11 cellular contexts compared by ENCODE assay signal in genomic region chr17:45409659-45410076, GRCh38. TPM values are rescaled to one million over a fixed set of nuclear protein-coding genes. Genes with fewer than 3 reads are reported as not detected.
DNase-seq lines count a peak whose midpoint lies in the region; ATAC-seq, FAIRE-seq and TF ChIP-seq lines count a peak whose summit lies in the region.
"Had no signal": no experiment of that assay in that cellular context is flagged by ENCODE, and none has a peak within 500 bp of the region (broad histone marks: within the 10 kb centered on the region; RNA-seq: fewer than 3 reads in every experiment).

No MANE protein-coding gene starts in this region.

- no peaks in the 10 kb centered on the region for H4K20me1 ChIP-seq in OCI-LY3 (ENCODE audit: insufficient read depth, low read length)
- peaks cover 0 to under 1% of the 10 kb centered on the region in 2 experiments for H4K20me1 ChIP-seq in H1 (replicated peaks in 1 of 2; ENCODE audit: control insufficient read depth in 1 of 2, insufficient read depth in 2 of 2, low read length in 2 of 2)

- H3K23me2 ChIP-seq in H1 (ENCODE audit: low read depth, low read length): peaks cover 2% of the 10 kb centered on the region; the same call in 1 of the 2 replicates

- no peak overlapping the region for H2BK120ac ChIP-seq in H1 (replicated peaks; ENCODE audit: low read depth, low read length)

- H3K27ac ChIP-seq in OCI-LY3 (ENCODE audit: low read length) (peak overlapping the region; percentile 81), H1 (ENCODE audit: low read depth, low read length) (no peak overlapping the region), ascending aorta (peak overlapping the region in 1 of 2 donors; percentile 27)

- peak; percentile 70 for FAIRE-seq in GM12892 (lab: Jason Lieb, UNC)
- FAIRE-seq in H1 (lab: Jason Lieb, UNC): no peak

- no peak for TF ChIP-seq POLR2A in GM12892 (IDR thresholded peaks at IDR 0.05; ENCODE audit: low read depth, low read length)
- no peak for TF ChIP-seq POLR2A in H1 (IDR thresholded peaks at IDR 0.05; ENCODE audit: control extremely low read depth in 1 of 2, low read depth in 2 of 2, low read length in 2 of 2)

- H3K36me3 ChIP-seq in OCI-LY3 (replicated peaks; ENCODE audit: low read depth, low read length) (peaks cover 15% of the 10 kb centered on the region), H1 (ENCODE audit: control insufficient read depth in 2 of 4, insufficient read depth in 4 of 4, low read length in 3 of 4) (no peaks in the 10 kb centered on the region), ascending aorta (no peaks in the 10 kb centered on the region)

- POLR2A ChIA-PET in H1 (lab: Charles Lee; ENCODE audit: partially characterized antibody): interaction anchor here (1.3 kb wide), 1 partner anchor 16 kb away, joined by 3 read pairs; no protein-coding TSS in a partner anchor

- peak overlapping the region; percentile 99 for H3K4me2 ChIP-seq in OCI-LY3 (ENCODE audit: low read length)
- no peak overlapping the region for H3K4me2 ChIP-seq in H1 (ENCODE audit: insufficient read depth in 1 of 2, low read depth in 2 of 2, low read length in 2 of 2)

- H4K8ac ChIP-seq in H1 (ENCODE audit: extremely low read depth, insufficient read depth, low read length): no peak overlapping the region; the same call in 1 of the 2 replicates

- no peak for ATAC-seq in GM21447 (IDR thresholded peaks at IDR 0.05; ENCODE audit: unreplicated experiment)
- no peak for ATAC-seq in GM19467 (IDR thresholded peaks at IDR 0.05; ENCODE audit: unreplicated experiment)
- ATAC-seq: Panc1 had no signal

- no peak overlapping the region for H2BK5ac ChIP-seq in H1 (ENCODE audit: low read depth, low read length)

- peak overlapping the region; percentile 35 for H4K91ac ChIP-seq in H1 (replicated peaks; ENCODE audit: insufficient read length, low read length)

- H3K4me3 ChIP-seq in OCI-LY3 (ENCODE audit: low read length) (peak overlapping the region; percentile 94), H1 (ENCODE audit: extremely low read depth in 1 of 4, insufficient read depth in 2 of 4, low read depth in 3 of 4, low read length in 4 of 4) (no peak overlapping the region), ascending aorta (peak overlapping the region in 1 of 2 donors; percentile 50)

- no peak for TF ChIP-seq EP300 in H1 (IDR thresholded peaks at IDR 0.05; ENCODE audit: borderline replicate concordance in 1 of 2, low read depth in 2 of 2, low read length in 2 of 2)

- peaks cover 6% of the 10 kb centered on the region; the same call in 1 of the 2 replicates for H3K79me1 ChIP-seq in H1 (ENCODE audit: low read depth, low read length)

- no peak overlapping the region for H3K4ac ChIP-seq in H1 (replicated peaks; ENCODE audit: insufficient read length, low read depth, low read length)

- no peak overlapping the region for H4K5ac ChIP-seq in H1 (ENCODE audit: insufficient read length, low read depth, low read length)

- 0 out of 2 replicates have a peak overlapping the region, but pooled peaks have one; percentile 23 for H2BK12ac ChIP-seq in H1 (ENCODE audit: low read depth, low read length)

- intact Hi-C loops in ascending aorta (cut with DNase I): no loop called here

- WGBS in H1 (ENCODE audit: extremely low coverage in 1 of 2, insufficient coverage in 1 of 2, insufficient read length in 1 of 2, insufficient replicate concordance in 2 of 2, low coverage in 1 of 2, low lambda C conversion rate in 2 of 2, missing lambda C conversion rate in 1 of 2), 2 experiments: 97% methylated on average over 4 of the region's 5 CpGs; no CpG with 5 or more reads in 1 of the 2 experiments

- no peak overlapping the region for H2AK5ac ChIP-seq in H1 (ENCODE audit: low read depth, low read length)

- no peak for DNase-seq in GM12892 (ENCODE audit: insufficient read length)
- no peak for DNase-seq in H1 (ENCODE audit: low read depth in 1 of 2, low spot score in 2 of 2)
- DNase-seq in stimulated activated CD8-positive, alpha-beta memory T cell treated with anti-CD3 and anti-CD28 coated beads, Interleukin-4, amount 100 ng/mL, for 48 hours: peak; percentile 47
- DNase-seq in ascending aorta (ENCODE audit: low spot score in 2 of 2): no peak
- DNase-seq in SIG-M5 treated with dmso at 0.1 percent for 504 hours (lab: John Stamatoyannopoulos, UW; ENCODE audit: unreplicated experiment): no peak
- DNase-seq: activated gamma-delta T cell, HCEC 1CT had no signal

- H2BK20ac ChIP-seq in H1 (ENCODE audit: low read length): 0 out of 2 replicates have a peak overlapping the region, but pooled peaks have one; percentile 15

- no peak overlapping the region for H2BK15ac ChIP-seq in H1 (ENCODE audit: low read length)

- TF ChIP-seq CTCF in OCI-LY3 (IDR thresholded peaks at IDR 0.05; ENCODE audit: low read depth, low read length): 0 out of 2 replicates have a peak, but pooled peaks have one; percentile 5
- no peak for TF ChIP-seq CTCF in H1 (IDR thresholded peaks at IDR 0.05; ENCODE audit: control extremely low read depth in 1 of 3, insufficient read depth in 1 of 3, low read depth in 1 of 3, low read length in 3 of 3)
- TF ChIP-seq CTCF in ascending aorta (IDR thresholded peaks at IDR 0.05): no peak

- H3K9ac ChIP-seq in OCI-LY3 (ENCODE audit: low read length) (peak overlapping the region; percentile 98), H1 (replicated peaks in 1 of 4; ENCODE audit: extremely low read depth in 1 of 4, low read depth in 3 of 4, low read length in 3 of 4) (no peak overlapping the region)

- H3K79me2 ChIP-seq in OCI-LY3 (ENCODE audit: low read length): peaks cover 27% of the 10 kb centered on the region
- H3K79me2 ChIP-seq in H1 (ENCODE audit: control insufficient read depth in 1 of 2, insufficient read depth in 2 of 2, low read length in 2 of 2): no peaks in the 10 kb centered on the region

- CTCF ChIA-PET in H1 (lab: Charles Lee; ENCODE audit: partially characterized antibody): interaction anchor here (0.7 to 4.8 kb wide), 5 partner anchors 13 to 362 kb away, joined by 3 to 39 read pairs (median 4); no protein-coding TSS in a partner anchor

- H3K9me3 ChIP-seq in OCI-LY3 (ENCODE audit: insufficient read depth, low read length): no peaks in the 10 kb centered on the region
- no peaks in the 10 kb centered on the region for H3K9me3 ChIP-seq in H1 (ENCODE audit: insufficient read depth in 2 of 2, low read depth in 1 of 2, low read length in 1 of 2)
- H3K9me3 ChIP-seq in ascending aorta: no peaks in the 10 kb centered on the region

- no peak overlapping the region for H3K18ac ChIP-seq in H1 (ENCODE audit: extremely low read depth, low read length)

- H3K4me1 ChIP-seq in OCI-LY3 (ENCODE audit: low read length): peaks cover 35% of the 10 kb centered on the region
- peaks cover 0 to 26% (median 13%) of the 10 kb centered on the region in 4 experiments; a peak in 6 of 7 replicates for H3K4me1 ChIP-seq in H1 (replicated peaks in 1 of 4; ENCODE audit: control insufficient read depth in 3 of 4, insufficient read depth in 4 of 4, low read length in 3 of 4)
- H3K4me1 ChIP-seq in ascending aorta: peaks cover 0 to 5% of the 10 kb centered on the region in 2 donors

- H3K27me3 ChIP-seq in OCI-LY3 (ENCODE audit: low read depth, low read length) (no peaks in the 10 kb centered on the region), H1 (replicated peaks in 1 of 4; ENCODE audit: control insufficient read depth in 3 of 4, extremely low read depth in 1 of 4, insufficient read depth in 3 of 4, low read length in 3 of 4) (no peaks in the 10 kb centered on the region), ascending aorta (no peaks in the 10 kb centered on the region)

- H2AFZ ChIP-seq in OCI-LY3 (ENCODE audit: low read depth, low read length): no peak overlapping the region; the same call in 1 of the 2 replicates
- no peak overlapping the region for H2AFZ ChIP-seq in H1 (ENCODE audit: low read length)

- no peak for TF ChIP-seq RAD21 in H1 (IDR thresholded peaks at IDR 0.05 in 1 of 2, conservative IDR thresholded peaks at IDR 0.05 in 1 of 2; ENCODE audit: low read depth in 2 of 2, low read length in 2 of 2)

- no peak overlapping the region for H3K56ac ChIP-seq in H1 (replicated peaks; ENCODE audit: insufficient read length, low read depth, low read length)

- H3K23ac ChIP-seq in H1 (ENCODE audit: insufficient read length): no peak overlapping the region

- no peak overlapping the region for H3K14ac ChIP-seq in H1 (ENCODE audit: insufficient read length)

TF ChIP-seq in H1, 55 proteins besides CTCF, POLR2A, EP300 and RAD21 (continues in another document):
- no peak for TF ChIP-seq MAX (IDR thresholded peaks at IDR 0.05)
- no peak for TF ChIP-seq BACH1 (IDR thresholded peaks at IDR 0.05; ENCODE audit: low read length)
- no peak for TF ChIP-seq EZH2 (IDR thresholded peaks at IDR 0.05; ENCODE audit: low read depth, low read length, severe bottlenecking)
- no peak for TF ChIP-seq TCF12 (IDR thresholded peaks at IDR 0.05; ENCODE audit: low read depth, low read length)
- TF ChIP-seq SRF (IDR thresholded peaks at IDR 0.05; ENCODE audit: low read depth, low read length): no peak
- TF ChIP-seq TAF7 (optimal IDR thresholded peaks at IDR 0.05; ENCODE audit: borderline replicate concordance, low read depth, low read length): no peak
- no peak for TF ChIP-seq GABPA (IDR thresholded peaks at IDR 0.05; ENCODE audit: borderline replicate concordance, insufficient read depth, low read length)

RNA-seq across cellular contexts. Expression of gene ARHGAP27, which starts 23.0 kb away (rescaled TPM):
- 10.4 TPM for polyA plus RNA-seq in GM12892 (2012; ENCODE audit: missing spikeins)
- 13.1 TPM in 2 replicates for total RNA-seq in H1 (2021; fragmentation: NEBNext Ultra II Directional; extraction: Animal tissue kit (Norgen Biotek cat#: 25700))
- polyA plus RNA-seq in H1 (2011; rRNA removed): 11.6 and 15.9 TPM in 2 replicates
- 13.4 TPM for polyA plus RNA-seq in H1 (2011; cell fraction: cytosol; rRNA removed)
- 66.8 TPM for polyA plus RNA-seq in H1 (2011; cell fraction: nucleus; rRNA removed)
- 6.8 to 13.4 TPM (median 10.4 TPM) in 4 replicates for polyA plus RNA-seq in H1 (2012, experiment 1 of 2)
- 6.8 TPM for polyA plus RNA-seq in H1 (2012, experiment 2 of 2)
- 9.3 TPM for polyA plus RNA-seq in H1 (2013, experiment 1 of 2)
- polyA plus RNA-seq in H1 (2013, experiment 2 of 2): 8.6 TPM
- polyA minus RNA-seq in H1 (2011; rRNA and poly(A)+ RNA removed): 8.0 and 8.5 TPM in 2 replicates
- polyA minus RNA-seq in H1 (2011; cell fraction: cytosol; rRNA and poly(A)+ RNA removed): 7.2 TPM
- 27.8 TPM for polyA minus RNA-seq in H1 (2011; cell fraction: nucleus; rRNA and poly(A)+ RNA removed)
- 80.6 TPM for total RNA-seq in ascending aorta
